Comparison of ENCODE assay signal across 1 cellular context in the genomic region with DNA sequence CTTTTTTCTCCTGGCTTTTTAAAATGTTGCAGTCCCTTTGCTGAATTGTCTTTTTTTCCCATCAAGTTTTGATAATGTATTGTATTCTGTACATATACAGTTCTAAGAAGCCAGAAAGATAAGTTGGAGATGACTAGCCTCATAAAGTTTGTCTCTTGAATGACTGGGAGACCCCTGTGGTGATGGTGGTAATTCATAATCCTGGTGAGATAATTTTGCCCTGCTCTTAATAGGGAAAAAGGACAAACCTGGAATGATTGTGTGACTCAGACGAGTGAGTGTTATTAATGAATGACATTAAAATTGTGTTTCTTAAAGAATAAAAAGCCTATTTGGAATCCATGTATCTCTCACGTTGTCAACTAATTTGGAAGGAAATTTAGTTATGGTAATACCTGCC.
TF ChIP-seq lines count a peak whose summit lies in the region.

No MANE protein-coding gene starts in this region.

TF ChIP-seq in WTC11, 78 proteins besides CTCF, POLR2A, EP300 and RAD21 (continued from another document):
- TF ChIP-seq, protein P1, sequence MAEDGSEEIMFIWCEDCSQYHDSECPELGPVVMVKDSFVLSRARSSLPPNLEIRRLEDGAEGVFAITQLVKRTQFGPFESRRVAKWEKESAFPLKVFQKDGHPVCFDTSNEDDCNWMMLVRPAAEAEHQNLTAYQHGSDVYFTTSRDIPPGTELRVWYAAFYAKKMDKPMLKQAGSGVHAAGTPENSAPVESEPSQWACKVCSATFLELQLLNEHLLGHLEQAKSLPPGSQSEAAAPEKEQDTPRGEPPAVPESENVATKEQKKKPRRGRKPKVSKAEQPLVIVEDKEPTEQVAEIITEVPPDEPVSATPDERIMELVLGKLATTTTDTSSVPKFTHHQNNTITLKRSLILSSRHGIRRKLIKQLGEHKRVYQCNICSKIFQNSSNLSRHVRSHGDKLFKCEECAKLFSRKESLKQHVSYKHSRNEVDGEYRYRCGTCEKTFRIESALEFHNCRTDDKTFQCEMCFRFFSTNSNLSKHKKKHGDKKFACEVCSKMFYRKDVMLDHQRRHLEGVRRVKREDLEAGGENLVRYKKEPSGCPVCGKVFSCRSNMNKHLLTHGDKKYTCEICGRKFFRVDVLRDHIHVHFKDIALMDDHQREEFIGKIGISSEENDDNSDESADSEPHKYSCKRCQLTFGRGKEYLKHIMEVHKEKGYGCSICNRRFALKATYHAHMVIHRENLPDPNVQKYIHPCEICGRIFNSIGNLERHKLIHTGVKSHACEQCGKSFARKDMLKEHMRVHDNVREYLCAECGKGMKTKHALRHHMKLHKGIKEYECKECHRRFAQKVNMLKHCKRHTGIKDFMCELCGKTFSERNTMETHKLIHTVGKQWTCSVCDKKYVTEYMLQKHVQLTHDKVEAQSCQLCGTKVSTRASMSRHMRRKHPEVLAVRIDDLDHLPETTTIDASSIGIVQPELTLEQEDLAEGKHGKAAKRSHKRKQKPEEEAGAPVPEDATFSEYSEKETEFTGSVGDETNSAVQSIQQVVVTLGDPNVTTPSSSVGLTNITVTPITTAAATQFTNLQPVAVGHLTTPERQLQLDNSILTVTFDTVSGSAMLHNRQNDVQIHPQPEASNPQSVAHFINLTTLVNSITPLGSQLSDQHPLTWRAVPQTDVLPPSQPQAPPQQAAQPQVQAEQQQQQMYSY (CRISPR knock-in tag; IDR thresholded peaks at IDR 0.05), result no peak
- no peak for TF ChIP-seq CREM (CRISPR knock-in tag; IDR thresholded peaks at IDR 0.05)
- no peak for TF ChIP-seq HMGXB4 (CRISPR knock-in tag; IDR thresholded peaks at IDR 0.05)
- no peak for TF ChIP-seq SMAD4 (CRISPR knock-in tag; IDR thresholded peaks at IDR 0.05)
